In genomic region chr2:230225486-230225885, GRCh38 we compare ENCODE assay signal across 9 cellular contexts. TPM values are rescaled to one million over a fixed set of nuclear protein-coding genes. Genes with fewer than 3 reads are reported as not detected.
DNase-seq lines count a peak whose midpoint lies in the region; ATAC-seq and TF ChIP-seq lines count a peak whose summit lies in the region.
"Had no signal": no experiment of that assay in that cellular context is flagged by ENCODE, and none has a peak within 500 bp of the region (broad histone marks: within the 10 kb centered on the region; RNA-seq: fewer than 3 reads in every experiment).

Gene SP140, plus strand, starts transcription at chr2:230225736. Its CDS starts 109 bp downstream, at chr2:230225845.

- H3K9me3 Mint-ChIP-seq in activated naive CD8-positive, alpha-beta T cell (ENCODE audit: low read depth) = no peaks in the 10 kb centered on the region

- TF ChIP-seq CTCF in GM10266 (IDR thresholded peaks at IDR 0.05; ENCODE audit: control insufficient read depth, insufficient read depth, low read depth, missing control alignments) (no peak), Peyer's patch (IDR thresholded peaks at IDR 0.05) (no peak)

- H3K4me3 Mint-ChIP-seq in activated naive CD8-positive, alpha-beta T cell = peak within 1 kb of the TSS; percentile 88

- H3K27ac Mint-ChIP-seq in activated naive CD8-positive, alpha-beta T cell = peak within 1 kb of the TSS; percentile 96

- TF ChIP-seq POLR2A in Peyer's patch (IDR thresholded peaks at IDR 0.05) = peak; percentile 41 to 46

- peaks cover 48% of the 10 kb centered on the region for H3K4me1 Mint-ChIP-seq in activated naive CD8-positive, alpha-beta T cell (ENCODE audit: low read depth)

- H3K36me3 Mint-ChIP-seq in activated naive CD8-positive, alpha-beta T cell = peaks cover 13% of the 10 kb centered on the region

- no peaks in the 10 kb centered on the region for H3K36me3 ChIP-seq in Peyer's patch

- peak within 1 kb of the TSS; percentile 78 to 86 (median 81) for H3K27ac ChIP-seq in Peyer's patch

- DNase-seq in GM10266 (ENCODE audit: extremely low spot score) (peak; percentile 71), Peyer's patch (peak in 2 of 3 donors; percentile 91 to 92), pons (ENCODE audit: low spot score) (peak; percentile 70), NCI-H146 treated with DMSO at 0.1 percent for 48 hours (lab: John Stamatoyannopoulos, UW; ENCODE audit: unreplicated experiment) (no peak), KG1 (lab: John Stamatoyannopoulos, UW) (no peak), DMS153 (lab: John Stamatoyannopoulos, UW) (no peak)

- no peaks in the 10 kb centered on the region for H3K27me3 Mint-ChIP-seq in activated naive CD8-positive, alpha-beta T cell

- peak; percentile 70 for ATAC-seq in GM21723 (IDR thresholded peaks at IDR 0.05; ENCODE audit: unreplicated experiment)

- H3K4me3 ChIP-seq in Peyer's patch = peak within 1 kb of the TSS; percentile 25 to 38 (median 34)

- H3K4me1 ChIP-seq in Peyer's patch = no peaks in the 10 kb centered on the region

- no peaks in the 10 kb centered on the region for H3K9me3 ChIP-seq in Peyer's patch

- no peaks in the 10 kb centered on the region for H3K27me3 ChIP-seq in Peyer's patch

RNA-seq across cellular contexts. Expression of gene SP140, which starts in this region (rescaled TPM):
- total RNA-seq in Peyer's patch = 10 to 100 TPM in 2 of 4 donors, 1 to 10 TPM in 2; 3.0 to 99.9 (median 9.4) TPM
- total RNA-seq: endothelial cell of umbilical vein had no signal

Comparison
In these comparisons a context has a peak if more than half of its experiments do, and no peak if none do; other contexts are left out.
1. DNase-seq: peak in GM10266 (single experiment), Peyer's patch (2 of 3) and pons (single experiment); none in NCI-H146 treated with DMSO at 0.1 percent for 48 hours (single experiment), KG1 (single experiment) and DMS153 (single experiment).